1 cellular context compared by ENCODE assay signal in the genomic region with DNA sequence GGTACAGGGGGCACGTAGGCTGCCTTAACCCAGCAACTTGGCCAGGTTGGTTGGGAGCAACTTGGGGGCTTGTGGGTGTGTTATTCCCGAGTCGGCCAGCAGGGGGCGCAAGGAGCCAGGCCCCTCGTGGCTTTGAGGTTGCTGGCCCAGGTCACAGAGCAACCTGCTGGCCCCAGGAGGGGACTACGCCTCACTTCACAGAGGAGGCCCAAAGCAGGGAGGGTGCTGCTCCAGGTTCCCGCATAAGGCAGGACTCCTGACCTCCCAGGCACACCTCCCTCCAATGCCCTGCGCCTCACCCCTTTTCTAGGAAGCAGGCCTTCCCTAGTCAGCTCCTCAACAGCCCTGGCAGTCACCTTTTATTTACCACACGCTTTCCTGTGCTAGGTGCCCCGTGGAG.
TF ChIP-seq lines count a peak whose summit lies in the region.

No MANE protein-coding gene starts in this region.

TF ChIP-seq in HepG2, 621 proteins besides CTCF, POLR2A, EP300 and RAD21 (continued from another document and continues in another):
- TF ChIP-seq NFKB2 (CRISPR knock-in tag; IDR thresholded peaks at IDR 0.05; ENCODE audit: borderline replicate concordance) (0 out of 2 replicates have a peak, but pooled peaks have one; percentile 36), KDM1A (CRISPR knock-in tag; IDR thresholded peaks at IDR 0.05) (no peak), ZNF839 (CRISPR knock-in tag; IDR thresholded peaks at IDR 0.05; ENCODE audit: borderline replicate concordance) (no peak), ZNF207 (IDR thresholded peaks at IDR 0.05; ENCODE audit: borderline replicate concordance) (no peak), SRSF4 (IDR thresholded peaks at IDR 0.05; ENCODE audit: low read depth, low read length, poor library complexity, severe bottlenecking) (no peak), MEF2D (CRISPR knock-in tag; IDR thresholded peaks at IDR 0.05) (0 out of 2 replicates have a peak, but pooled peaks have one; percentile 62), ERF (CRISPR knock-in tag; IDR thresholded peaks at IDR 0.05) (0 out of 2 replicates have a peak, but pooled peaks have one; percentile 68), PHF5A (CRISPR knock-in tag; IDR thresholded peaks at IDR 0.05; ENCODE audit: low read depth, unreplicated experiment) (no peak), ZNF782 (CRISPR knock-in tag; IDR thresholded peaks at IDR 0.05; ENCODE audit: borderline replicate concordance) (no peak), ZNF331 (CRISPR knock-in tag; IDR thresholded peaks at IDR 0.05) (no peak), HDAC6 (IDR thresholded peaks at IDR 0.05; ENCODE audit: low read depth, low read length) (no peak), ZSCAN25 (CRISPR knock-in tag; IDR thresholded peaks at IDR 0.05) (0 out of 2 replicates have a peak, but pooled peaks have one; percentile 25), FOXK2 (IDR thresholded peaks at IDR 0.05) (no peak), PHF8 (CRISPR knock-in tag; IDR thresholded peaks at IDR 0.05) (peak; percentile 20; the same call in 1 of the 2 replicates), ZNF496 (CRISPR knock-in tag; IDR thresholded peaks at IDR 0.05; ENCODE audit: insufficient replicate concordance) (no peak), HDAC2 (CRISPR knock-in tag; IDR thresholded peaks at IDR 0.05) (no peak; the same call in 1 of the 2 replicates), ZNF549 (CRISPR knock-in tag; IDR thresholded peaks at IDR 0.05) (no peak), ZNF335 (CRISPR knock-in tag; IDR thresholded peaks at IDR 0.05) (no peak), ZNF432 (CRISPR knock-in tag; IDR thresholded peaks at IDR 0.05; ENCODE audit: borderline replicate concordance) (no peak), ELF1 (CRISPR knock-in tag; IDR thresholded peaks at IDR 0.05) (no peak), ZNF569 (CRISPR knock-in tag; IDR thresholded peaks at IDR 0.05; ENCODE audit: borderline replicate concordance) (no peak), CEBPB (IDR thresholded peaks at IDR 0.05; ENCODE audit: borderline replicate concordance, low read depth, low read length) (no peak), NKX3-1 (CRISPR knock-in tag; IDR thresholded peaks at IDR 0.05) (no peak)
- TF ChIP-seq, protein P1, sequence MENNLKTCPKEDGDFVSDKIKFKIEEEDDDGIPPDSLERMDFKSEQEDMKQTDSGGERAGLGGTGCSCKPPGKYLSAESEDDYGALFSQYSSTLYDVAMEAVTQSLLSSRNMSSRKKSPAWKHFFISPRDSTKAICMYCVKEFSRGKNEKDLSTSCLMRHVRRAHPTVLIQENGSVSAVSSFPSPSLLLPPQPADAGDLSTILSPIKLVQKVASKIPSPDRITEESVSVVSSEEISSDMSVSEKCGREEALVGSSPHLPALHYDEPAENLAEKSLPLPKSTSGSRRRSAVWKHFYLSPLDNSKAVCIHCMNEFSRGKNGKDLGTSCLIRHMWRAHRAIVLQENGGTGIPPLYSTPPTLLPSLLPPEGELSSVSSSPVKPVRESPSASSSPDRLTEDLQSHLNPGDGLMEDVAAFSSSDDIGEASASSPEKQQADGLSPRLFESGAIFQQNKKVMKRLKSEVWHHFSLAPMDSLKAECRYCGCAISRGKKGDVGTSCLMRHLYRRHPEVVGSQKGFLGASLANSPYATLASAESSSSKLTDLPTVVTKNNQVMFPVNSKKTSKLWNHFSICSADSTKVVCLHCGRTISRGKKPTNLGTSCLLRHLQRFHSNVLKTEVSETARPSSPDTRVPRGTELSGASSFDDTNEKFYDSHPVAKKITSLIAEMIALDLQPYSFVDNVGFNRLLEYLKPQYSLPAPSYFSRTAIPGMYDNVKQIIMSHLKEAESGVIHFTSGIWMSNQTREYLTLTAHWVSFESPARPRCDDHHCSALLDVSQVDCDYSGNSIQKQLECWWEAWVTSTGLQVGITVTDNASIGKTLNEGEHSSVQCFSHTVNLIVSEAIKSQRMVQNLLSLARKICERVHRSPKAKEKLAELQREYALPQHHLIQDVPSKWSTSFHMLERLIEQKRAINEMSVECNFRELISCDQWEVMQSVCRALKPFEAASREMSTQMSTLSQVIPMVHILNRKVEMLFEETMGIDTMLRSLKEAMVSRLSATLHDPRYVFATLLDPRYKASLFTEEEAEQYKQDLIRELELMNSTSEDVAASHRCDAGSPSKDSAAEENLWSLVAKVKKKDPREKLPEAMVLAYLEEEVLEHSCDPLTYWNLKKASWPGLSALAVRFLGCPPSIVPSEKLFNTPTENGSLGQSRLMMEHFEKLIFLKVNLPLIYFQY (CRISPR knock-in tag; IDR thresholded peaks at IDR 0.05; ENCODE audit: borderline replicate concordance): no peak
- TF ChIP-seq, protein P2, sequence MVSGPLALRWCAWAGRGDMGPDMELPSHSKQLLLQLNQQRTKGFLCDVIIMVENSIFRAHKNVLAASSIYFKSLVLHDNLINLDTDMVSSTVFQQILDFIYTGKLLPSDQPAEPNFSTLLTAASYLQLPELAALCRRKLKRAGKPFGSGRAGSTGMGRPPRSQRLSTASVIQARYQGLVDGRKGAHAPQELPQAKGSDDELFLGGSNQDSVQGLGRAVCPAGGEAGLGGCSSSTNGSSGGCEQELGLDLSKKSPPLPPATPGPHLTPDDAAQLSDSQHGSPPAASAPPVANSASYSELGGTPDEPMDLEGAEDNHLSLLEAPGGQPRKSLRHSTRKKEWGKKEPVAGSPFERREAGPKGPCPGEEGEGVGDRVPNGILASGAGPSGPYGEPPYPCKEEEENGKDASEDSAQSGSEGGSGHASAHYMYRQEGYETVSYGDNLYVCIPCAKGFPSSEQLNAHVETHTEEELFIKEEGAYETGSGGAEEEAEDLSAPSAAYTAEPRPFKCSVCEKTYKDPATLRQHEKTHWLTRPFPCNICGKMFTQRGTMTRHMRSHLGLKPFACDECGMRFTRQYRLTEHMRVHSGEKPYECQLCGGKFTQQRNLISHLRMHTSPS (CRISPR knock-in tag; IDR thresholded peaks at IDR 0.05; ENCODE audit: low read depth): no peak
- TF ChIP-seq, protein P3, sequence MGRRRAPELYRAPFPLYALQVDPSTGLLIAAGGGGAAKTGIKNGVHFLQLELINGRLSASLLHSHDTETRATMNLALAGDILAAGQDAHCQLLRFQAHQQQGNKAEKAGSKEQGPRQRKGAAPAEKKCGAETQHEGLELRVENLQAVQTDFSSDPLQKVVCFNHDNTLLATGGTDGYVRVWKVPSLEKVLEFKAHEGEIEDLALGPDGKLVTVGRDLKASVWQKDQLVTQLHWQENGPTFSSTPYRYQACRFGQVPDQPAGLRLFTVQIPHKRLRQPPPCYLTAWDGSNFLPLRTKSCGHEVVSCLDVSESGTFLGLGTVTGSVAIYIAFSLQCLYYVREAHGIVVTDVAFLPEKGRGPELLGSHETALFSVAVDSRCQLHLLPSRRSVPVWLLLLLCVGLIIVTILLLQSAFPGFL (CRISPR knock-in tag; IDR thresholded peaks at IDR 0.05): no peak
- TF ChIP-seq, protein P4, sequence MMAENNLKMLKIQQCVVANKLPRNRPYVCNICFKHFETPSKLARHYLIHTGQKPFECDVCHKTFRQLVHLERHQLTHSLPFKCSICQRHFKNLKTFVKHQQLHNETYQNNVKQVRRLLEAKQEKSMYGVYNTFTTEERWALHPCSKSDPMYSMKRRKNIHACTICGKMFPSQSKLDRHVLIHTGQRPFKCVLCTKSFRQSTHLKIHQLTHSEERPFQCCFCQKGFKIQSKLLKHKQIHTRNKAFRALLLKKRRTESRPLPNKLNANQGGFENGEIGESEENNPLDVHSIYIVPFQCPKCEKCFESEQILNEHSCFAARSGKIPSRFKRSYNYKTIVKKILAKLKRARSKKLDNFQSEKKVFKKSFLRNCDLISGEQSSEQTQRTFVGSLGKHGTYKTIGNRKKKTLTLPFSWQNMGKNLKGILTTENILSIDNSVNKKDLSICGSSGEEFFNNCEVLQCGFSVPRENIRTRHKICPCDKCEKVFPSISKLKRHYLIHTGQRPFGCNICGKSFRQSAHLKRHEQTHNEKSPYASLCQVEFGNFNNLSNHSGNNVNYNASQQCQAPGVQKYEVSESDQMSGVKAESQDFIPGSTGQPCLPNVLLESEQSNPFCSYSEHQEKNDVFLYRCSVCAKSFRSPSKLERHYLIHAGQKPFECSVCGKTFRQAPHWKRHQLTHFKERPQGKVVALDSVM (CRISPR knock-in tag; IDR thresholded peaks at IDR 0.05): 0 out of 2 replicates have a peak, but pooled peaks have one; percentile 14
- TF ChIP-seq, protein P5, sequence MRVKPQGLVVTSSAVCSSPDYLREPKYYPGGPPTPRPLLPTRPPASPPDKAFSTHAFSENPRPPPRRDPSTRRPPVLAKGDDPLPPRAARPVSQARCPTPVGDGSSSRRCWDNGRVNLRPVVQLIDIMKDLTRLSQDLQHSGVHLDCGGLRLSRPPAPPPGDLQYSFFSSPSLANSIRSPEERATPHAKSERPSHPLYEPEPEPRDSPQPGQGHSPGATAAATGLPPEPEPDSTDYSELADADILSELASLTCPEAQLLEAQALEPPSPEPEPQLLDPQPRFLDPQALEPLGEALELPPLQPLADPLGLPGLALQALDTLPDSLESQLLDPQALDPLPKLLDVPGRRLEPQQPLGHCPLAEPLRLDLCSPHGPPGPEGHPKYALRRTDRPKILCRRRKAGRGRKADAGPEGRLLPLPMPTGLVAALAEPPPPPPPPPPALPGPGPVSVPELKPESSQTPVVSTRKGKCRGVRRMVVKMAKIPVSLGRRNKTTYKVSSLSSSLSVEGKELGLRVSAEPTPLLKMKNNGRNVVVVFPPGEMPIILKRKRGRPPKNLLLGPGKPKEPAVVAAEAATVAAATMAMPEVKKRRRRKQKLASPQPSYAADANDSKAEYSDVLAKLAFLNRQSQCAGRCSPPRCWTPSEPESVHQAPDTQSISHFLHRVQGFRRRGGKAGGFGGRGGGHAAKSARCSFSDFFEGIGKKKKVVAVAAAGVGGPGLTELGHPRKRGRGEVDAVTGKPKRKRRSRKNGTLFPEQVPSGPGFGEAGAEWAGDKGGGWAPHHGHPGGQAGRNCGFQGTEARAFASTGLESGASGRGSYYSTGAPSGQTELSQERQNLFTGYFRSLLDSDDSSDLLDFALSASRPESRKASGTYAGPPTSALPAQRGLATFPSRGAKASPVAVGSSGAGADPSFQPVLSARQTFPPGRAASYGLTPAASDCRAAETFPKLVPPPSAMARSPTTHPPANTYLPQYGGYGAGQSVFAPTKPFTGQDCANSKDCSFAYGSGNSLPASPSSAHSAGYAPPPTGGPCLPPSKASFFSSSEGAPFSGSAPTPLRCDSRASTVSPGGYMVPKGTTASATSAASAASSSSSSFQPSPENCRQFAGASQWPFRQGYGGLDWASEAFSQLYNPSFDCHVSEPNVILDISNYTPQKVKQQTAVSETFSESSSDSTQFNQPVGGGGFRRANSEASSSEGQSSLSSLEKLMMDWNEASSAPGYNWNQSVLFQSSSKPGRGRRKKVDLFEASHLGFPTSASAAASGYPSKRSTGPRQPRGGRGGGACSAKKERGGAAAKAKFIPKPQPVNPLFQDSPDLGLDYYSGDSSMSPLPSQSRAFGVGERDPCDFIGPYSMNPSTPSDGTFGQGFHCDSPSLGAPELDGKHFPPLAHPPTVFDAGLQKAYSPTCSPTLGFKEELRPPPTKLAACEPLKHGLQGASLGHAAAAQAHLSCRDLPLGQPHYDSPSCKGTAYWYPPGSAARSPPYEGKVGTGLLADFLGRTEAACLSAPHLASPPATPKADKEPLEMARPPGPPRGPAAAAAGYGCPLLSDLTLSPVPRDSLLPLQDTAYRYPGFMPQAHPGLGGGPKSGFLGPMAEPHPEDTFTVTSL (CRISPR knock-in tag; IDR thresholded peaks at IDR 0.05; ENCODE audit: borderline replicate concordance): no peak
- TF ChIP-seq, protein P6, sequence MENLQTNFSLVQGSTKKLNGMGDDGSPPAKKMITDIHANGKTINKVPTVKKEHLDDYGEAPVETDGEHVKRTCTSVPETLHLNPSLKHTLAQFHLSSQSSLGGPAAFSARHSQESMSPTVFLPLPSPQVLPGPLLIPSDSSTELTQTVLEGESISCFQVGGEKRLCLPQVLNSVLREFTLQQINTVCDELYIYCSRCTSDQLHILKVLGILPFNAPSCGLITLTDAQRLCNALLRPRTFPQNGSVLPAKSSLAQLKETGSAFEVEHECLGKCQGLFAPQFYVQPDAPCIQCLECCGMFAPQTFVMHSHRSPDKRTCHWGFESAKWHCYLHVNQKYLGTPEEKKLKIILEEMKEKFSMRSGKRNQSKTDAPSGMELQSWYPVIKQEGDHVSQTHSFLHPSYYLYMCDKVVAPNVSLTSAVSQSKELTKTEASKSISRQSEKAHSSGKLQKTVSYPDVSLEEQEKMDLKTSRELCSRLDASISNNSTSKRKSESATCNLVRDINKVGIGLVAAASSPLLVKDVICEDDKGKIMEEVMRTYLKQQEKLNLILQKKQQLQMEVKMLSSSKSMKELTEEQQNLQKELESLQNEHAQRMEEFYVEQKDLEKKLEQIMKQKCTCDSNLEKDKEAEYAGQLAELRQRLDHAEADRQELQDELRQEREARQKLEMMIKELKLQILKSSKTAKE (CRISPR knock-in tag; IDR thresholded peaks at IDR 0.05; ENCODE audit: borderline replicate concordance): no peak
- TF ChIP-seq, protein P7, sequence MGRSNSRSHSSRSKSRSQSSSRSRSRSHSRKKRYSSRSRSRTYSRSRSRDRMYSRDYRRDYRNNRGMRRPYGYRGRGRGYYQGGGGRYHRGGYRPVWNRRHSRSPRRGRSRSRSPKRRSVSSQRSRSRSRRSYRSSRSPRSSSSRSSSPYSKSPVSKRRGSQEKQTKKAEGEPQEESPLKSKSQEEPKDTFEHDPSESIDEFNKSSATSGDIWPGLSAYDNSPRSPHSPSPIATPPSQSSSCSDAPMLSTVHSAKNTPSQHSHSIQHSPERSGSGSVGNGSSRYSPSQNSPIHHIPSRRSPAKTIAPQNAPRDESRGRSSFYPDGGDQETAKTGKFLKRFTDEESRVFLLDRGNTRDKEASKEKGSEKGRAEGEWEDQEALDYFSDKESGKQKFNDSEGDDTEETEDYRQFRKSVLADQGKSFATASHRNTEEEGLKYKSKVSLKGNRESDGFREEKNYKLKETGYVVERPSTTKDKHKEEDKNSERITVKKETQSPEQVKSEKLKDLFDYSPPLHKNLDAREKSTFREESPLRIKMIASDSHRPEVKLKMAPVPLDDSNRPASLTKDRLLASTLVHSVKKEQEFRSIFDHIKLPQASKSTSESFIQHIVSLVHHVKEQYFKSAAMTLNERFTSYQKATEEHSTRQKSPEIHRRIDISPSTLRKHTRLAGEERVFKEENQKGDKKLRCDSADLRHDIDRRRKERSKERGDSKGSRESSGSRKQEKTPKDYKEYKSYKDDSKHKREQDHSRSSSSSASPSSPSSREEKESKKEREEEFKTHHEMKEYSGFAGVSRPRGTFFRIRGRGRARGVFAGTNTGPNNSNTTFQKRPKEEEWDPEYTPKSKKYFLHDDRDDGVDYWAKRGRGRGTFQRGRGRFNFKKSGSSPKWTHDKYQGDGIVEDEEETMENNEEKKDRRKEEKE (IDR thresholded peaks at IDR 0.05): no peak
- TF ChIP-seq, protein P8, sequence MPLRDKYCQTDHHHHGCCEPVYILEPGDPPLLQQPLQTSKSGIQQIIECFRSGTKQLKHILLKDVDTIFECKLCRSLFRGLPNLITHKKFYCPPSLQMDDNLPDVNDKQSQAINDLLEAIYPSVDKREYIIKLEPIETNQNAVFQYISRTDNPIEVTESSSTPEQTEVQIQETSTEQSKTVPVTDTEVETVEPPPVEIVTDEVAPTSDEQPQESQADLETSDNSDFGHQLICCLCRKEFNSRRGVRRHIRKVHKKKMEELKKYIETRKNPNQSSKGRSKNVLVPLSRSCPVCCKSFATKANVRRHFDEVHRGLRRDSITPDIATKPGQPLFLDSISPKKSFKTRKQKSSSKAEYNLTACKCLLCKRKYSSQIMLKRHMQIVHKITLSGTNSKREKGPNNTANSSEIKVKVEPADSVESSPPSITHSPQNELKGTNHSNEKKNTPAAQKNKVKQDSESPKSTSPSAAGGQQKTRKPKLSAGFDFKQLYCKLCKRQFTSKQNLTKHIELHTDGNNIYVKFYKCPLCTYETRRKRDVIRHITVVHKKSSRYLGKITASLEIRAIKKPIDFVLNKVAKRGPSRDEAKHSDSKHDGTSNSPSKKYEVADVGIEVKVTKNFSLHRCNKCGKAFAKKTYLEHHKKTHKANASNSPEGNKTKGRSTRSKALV (CRISPR knock-in tag; IDR thresholded peaks at IDR 0.05): no peak
